ENCODE assay signal across 8 cellular contexts in the genomic region with DNA sequence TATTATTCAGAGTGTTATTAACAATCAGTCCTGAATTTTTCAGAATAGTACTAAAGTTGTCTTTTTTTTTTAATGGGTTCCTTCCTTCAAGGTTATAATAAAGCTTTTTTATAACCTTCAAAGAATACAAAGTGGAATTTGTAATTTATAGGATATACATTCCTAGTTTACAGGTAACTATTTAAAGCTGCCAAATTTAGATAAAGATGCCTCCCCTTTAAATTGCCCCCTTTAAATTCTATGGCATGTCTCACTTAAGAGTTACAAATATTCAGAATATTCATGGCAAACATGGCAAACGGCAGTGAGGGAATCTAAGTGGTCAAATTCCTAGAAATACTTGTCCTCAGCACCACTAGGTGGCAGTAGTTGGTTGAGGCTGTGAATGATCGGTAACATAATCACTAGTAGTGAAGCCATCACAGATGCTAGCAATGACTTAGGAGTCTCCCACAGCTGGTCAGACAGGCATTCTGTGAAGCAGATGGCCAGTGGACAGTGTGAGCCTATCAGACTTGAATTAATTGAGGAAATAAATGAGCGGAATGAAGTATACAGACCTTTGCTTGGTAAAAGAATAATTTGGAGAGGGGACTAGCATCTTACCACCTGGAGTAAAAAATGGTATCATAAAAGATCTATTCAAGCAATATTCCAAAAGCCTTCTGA.
DNase-seq lines count a peak whose midpoint lies in the region; ATAC-seq and TF ChIP-seq lines count a peak whose summit lies in the region.

No MANE protein-coding gene starts in this region.

- H2BK120ac ChIP-seq in H9 (ENCODE audit: low read depth, low read length, poor library complexity, severe bottlenecking) (no peak overlapping the region), trophoblast cell (ENCODE audit: insufficient read depth, low read length, poor library complexity) (no peak overlapping the region)

- H3K9ac ChIP-seq in H9 (ENCODE audit: extremely low read depth, insufficient read length, low read length) (no peak overlapping the region), trophoblast cell (ENCODE audit: low read length) (no peak overlapping the region)

- H3K4me1 ChIP-seq in H9 (ENCODE audit: insufficient read depth, low read length) (peaks cover 8% of the 10 kb centered on the region), trophoblast cell (ENCODE audit: control insufficient read depth in 1 of 2, insufficient read depth in 2 of 2, low read length in 2 of 2) (peaks cover 5 to 8% of the 10 kb centered on the region in 2 experiments)

- peak; percentile 83 for TF ChIP-seq CTCF in H9 (conservative IDR thresholded peaks at IDR 0.05)

- H3K23me2 ChIP-seq in H9 (ENCODE audit: insufficient read length, low read depth, low read length, poor library complexity, severe bottlenecking), result no peaks in the 10 kb centered on the region

- H3K9me3 ChIP-seq in H9 (ENCODE audit: control insufficient read depth, low read depth, low read length) (no peaks in the 10 kb centered on the region), trophoblast cell (ENCODE audit: insufficient read depth, low read depth, low read length) (no peaks in the 10 kb centered on the region)

- H2BK12ac ChIP-seq in H9 (ENCODE audit: insufficient read length, low read depth, low read length) (no peak overlapping the region), trophoblast cell (ENCODE audit: low read length) (no peak overlapping the region)

- WGBS in H9 (ENCODE audit: extremely low coverage, insufficient read length, low lambda C conversion rate), result no CpG with 5 or more reads among the region's 3 CpGs
- WGBS in trophoblast cell (ENCODE audit: extremely low coverage, insufficient coverage, insufficient read length), result no CpG with 5 or more reads among the region's 3 CpGs

- no peak overlapping the region for H2BK5ac ChIP-seq in H9 (ENCODE audit: insufficient read length, low read length)
- H2BK5ac ChIP-seq in trophoblast cell (ENCODE audit: low read depth, low read length, poor library complexity), result no peak overlapping the region

- H3K27ac ChIP-seq in H9 (ENCODE audit: insufficient read length, low read depth, low read length) (no peak overlapping the region), trophoblast cell (ENCODE audit: low read depth, low read length) (no peak overlapping the region)

- H4K5ac ChIP-seq in H9 (ENCODE audit: insufficient read length, low read depth, low read length), result no peak overlapping the region

- no peak for ATAC-seq in GM21423 (IDR thresholded peaks at IDR 0.05; ENCODE audit: unreplicated experiment)

- H3K36me3 ChIP-seq in trophoblast cell (ENCODE audit: control insufficient read depth in 1 of 2, insufficient read depth in 2 of 2, low read length in 2 of 2), result peaks cover 16 to 37% of the 10 kb centered on the region in 2 experiments

- H4K91ac ChIP-seq in H9 (ENCODE audit: insufficient read length, low read depth, low read length) (no peak overlapping the region), trophoblast cell (ENCODE audit: low read depth, low read length) (no peak overlapping the region)

- H3K4me1 Mint-ChIP-seq in H9, result peaks cover 35 to 50% of the 10 kb centered on the region in 2 experiments

- DNase-seq in ELR (ENCODE audit: low read depth), result peak; percentile 75
- DNase-seq in H9, result peak; percentile 62
- DNase-seq in M059J (ENCODE audit: low read depth), result peak; percentile 56
- peak; percentile 62 for DNase-seq in RPMI8226
- DNase-seq in activated gamma-delta T cell treated with anti-CD3 and anti-CD28 coated beads, Interleukin-2, amount 50 U/mL, for 16 hours (ENCODE audit: low read depth), result peak; percentile 22
- peak; percentile 67 for DNase-seq in glomerular endothelial cell (ENCODE audit: extremely low read depth, low read depth, low spot score)
- peak; percentile 35 to 86 for DNase-seq in trophoblast cell

- no peak overlapping the region for H4K12ac ChIP-seq in trophoblast cell (ENCODE audit: low read depth, low read length)

- H3K18ac ChIP-seq in H9 (ENCODE audit: insufficient read length, low read depth, low read length), result no peak overlapping the region
- no peak overlapping the region for H3K18ac ChIP-seq in trophoblast cell (ENCODE audit: low read length)

- H3K14ac ChIP-seq in H9 (ENCODE audit: insufficient read depth, low read length) (no peak overlapping the region), trophoblast cell (ENCODE audit: low read length) (no peak overlapping the region)

- no peak overlapping the region for H3T11ph ChIP-seq in H9 (ENCODE audit: low read length)

- H2AK5ac ChIP-seq in H9 (ENCODE audit: insufficient read length, low read length) (no peak overlapping the region), trophoblast cell (ENCODE audit: low read length) (no peak overlapping the region)

- H2BK20ac ChIP-seq in H9 (ENCODE audit: low read depth, low read length, poor library complexity, severe bottlenecking), result no peak overlapping the region

- H3K79me2 ChIP-seq in H9 (ENCODE audit: insufficient read depth, low read length), result no peaks in the 10 kb centered on the region
- no peaks in the 10 kb centered on the region for H3K79me2 ChIP-seq in trophoblast cell (ENCODE audit: control insufficient read depth, insufficient read depth, low read length, poor library complexity)

- no peak overlapping the region for H3K4me3 Mint-ChIP-seq in H9

- no peak overlapping the region for H3K23ac ChIP-seq in H9 (ENCODE audit: insufficient read length, low read depth, low read length)
- no peak overlapping the region for H3K23ac ChIP-seq in trophoblast cell (ENCODE audit: low read length)

- H3K4ac ChIP-seq in H9 (ENCODE audit: low read depth, low read length) (no peak overlapping the region), trophoblast cell (ENCODE audit: low read depth, low read length) (no peak overlapping the region)

- H4K20me1 ChIP-seq in H9 (ENCODE audit: control insufficient read depth, insufficient read depth, insufficient read length), result no peaks in the 10 kb centered on the region

- H3K4me3 ChIP-seq in trophoblast cell (ENCODE audit: low read depth, low read length), result no peak overlapping the region

- no peak overlapping the region for H2AFZ ChIP-seq in H9 (ENCODE audit: low read length)
- H2AFZ ChIP-seq in trophoblast cell (ENCODE audit: insufficient read depth, low read length, poor library complexity), result no peak overlapping the region

- H3K9me3 Mint-ChIP-seq in H9, result no peaks in the 10 kb centered on the region

- H3K27ac Mint-ChIP-seq in H9, result no peak overlapping the region; a peak in 1 of 7 replicates

- peaks cover 0 to 25% (median 12%) of the 10 kb centered on the region in 3 experiments; a peak in 5 of 7 replicates for H3K36me3 Mint-ChIP-seq in H9 (ENCODE audit: insufficient read depth in 1 of 3, low read depth in 3 of 3)

- no peaks in the 10 kb centered on the region for H3K27me3 ChIP-seq in H9 (ENCODE audit: insufficient read depth, low read length)
- H3K27me3 ChIP-seq in trophoblast cell (ENCODE audit: insufficient read depth, low read length), result no peaks in the 10 kb centered on the region

- no peaks in the 10 kb centered on the region for H3K27me3 Mint-ChIP-seq in H9 (ENCODE audit: low read depth)

- H3K79me1 ChIP-seq in H9 (ENCODE audit: insufficient read depth, low read depth, low read length, poor library complexity, severe bottlenecking) (no peaks in the 10 kb centered on the region), trophoblast cell (ENCODE audit: low read length) (no peaks in the 10 kb centered on the region)

- no peak overlapping the region for H3K56ac ChIP-seq in H9 (ENCODE audit: insufficient read length, low read depth, low read length)

- H4K8ac ChIP-seq in H9 (replicated peaks; ENCODE audit: insufficient read length, low read depth, low read length), result no peak overlapping the region
- H4K8ac ChIP-seq in trophoblast cell (ENCODE audit: low read depth, low read length), result no peak overlapping the region

- no peak overlapping the region for H2BK15ac ChIP-seq in H9 (ENCODE audit: low read depth, low read length)

- H3K4me2 ChIP-seq in H9 (ENCODE audit: insufficient read depth, insufficient read length, low read length) (no peak overlapping the region), trophoblast cell (ENCODE audit: low read length) (no peak overlapping the region)

Comparison
In these comparisons a context has a peak if more than half of its experiments do, and no peak if none do; other contexts are left out.
1. DNase-seq: peak in every context shown above with its lines; median percentile 75 in ELR; 67 in glomerular endothelial cell; 62 in H9; 62 in RPMI8226; 60 in trophoblast cell; 56 in M059J; 22 in activated gamma-delta T cell treated with anti-CD3 and anti-CD28 coated beads, Interleukin-2, amount 50 U/mL, for 16 hours.